ENCODE assay signal across 8 cellular contexts in the genomic region with DNA sequence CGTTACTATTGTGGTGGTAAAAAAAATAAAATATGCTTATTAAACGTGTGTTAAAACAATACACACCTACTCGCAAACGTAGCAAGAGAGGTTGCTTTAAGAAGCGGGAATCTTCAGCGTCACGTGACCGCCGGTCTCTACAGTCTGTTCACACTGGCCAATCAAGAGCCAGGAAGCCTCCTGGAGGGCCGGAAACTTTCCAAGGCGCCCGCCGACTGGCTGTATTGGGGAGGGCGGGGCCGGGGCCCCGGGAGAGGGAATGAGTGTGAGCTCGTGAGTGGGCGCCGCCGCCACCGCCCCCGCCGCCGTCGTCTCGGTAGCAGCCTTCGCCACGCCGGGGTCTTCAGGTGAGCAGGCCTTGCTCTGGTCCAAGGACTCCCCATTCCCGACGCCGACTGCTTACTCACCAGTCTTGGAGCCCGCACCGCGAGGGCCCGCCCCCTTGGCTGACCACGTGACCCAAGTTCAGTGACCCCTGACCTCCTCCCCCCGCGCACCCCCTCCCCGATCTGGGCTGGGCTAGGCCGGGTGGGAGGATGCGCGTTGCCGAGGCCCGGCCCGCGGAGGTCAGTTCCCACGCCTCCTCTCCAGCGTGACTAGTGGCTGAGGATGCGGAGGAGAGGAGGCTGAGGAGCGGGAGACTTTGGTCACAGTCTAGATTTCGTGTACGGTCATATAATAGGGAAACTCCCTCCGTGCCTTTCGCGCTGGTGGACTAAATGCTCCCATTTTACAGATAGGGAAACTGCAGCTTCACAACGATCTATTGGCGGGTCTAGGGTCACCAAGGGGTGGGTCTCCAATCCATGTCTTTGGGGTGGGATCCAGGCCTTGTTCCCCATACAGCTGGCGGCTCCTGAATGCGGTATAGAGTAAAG. TPM values are rescaled to one million over a fixed set of nuclear protein-coding genes. Genes with fewer than 3 reads are reported as not detected.
A peak's percentile ranks its signal among the peaks of the same experiment; 100 is the strongest.
DNase-seq lines count a peak whose midpoint lies in the region; ATAC-seq and TF ChIP-seq lines count a peak whose summit lies in the region.

TAF6L (plus strand) TSS at position 253 of the 878 bp plus-strand sequence. CDS start 4,388 bp downstream, outside the sequence.

- peaks cover 3% of the 10 kb centered on the region for H3K36me3 ChIP-seq in Panc1 (ENCODE audit: control insufficient read depth, insufficient read depth, low read length)
- peaks cover 7 to 33% (median 29%) of the 10 kb centered on the region in 4 donors for H3K36me3 ChIP-seq in esophagus muscularis mucosa

- intact Hi-C loops in Panc1 (cut with micrococcal nuclease; ENCODE audit: unreplicated experiment): no loop called here
- intact Hi-C loops in esophagus muscularis mucosa (cut with DNase I): no loop called here

- TF ChIP-seq CTCF in Panc1 (IDR thresholded peaks at IDR 0.05) (no peak), esophagus muscularis mucosa (IDR thresholded peaks at IDR 0.05) (no peak)

- H3K27me3 ChIP-seq in Panc1 (ENCODE audit: control insufficient read depth, insufficient read depth, low read length): no peaks in the 10 kb centered on the region
- no peaks in the 10 kb centered on the region for H3K27me3 ChIP-seq in esophagus muscularis mucosa

- H3K4me3 ChIP-seq in Jurkat, Clone E6-1 (ENCODE audit: low read length): peak within 1 kb of the TSS; percentile 72
- H3K4me3 ChIP-seq in Panc1 (ENCODE audit: low read depth in 2 of 2, low read length in 2 of 2): peak within 1 kb of the TSS; percentile 72 to 73
- peak within 1 kb of the TSS; percentile 70 to 79 (median 74) for H3K4me3 ChIP-seq in esophagus muscularis mucosa

- TF ChIP-seq EP300 in esophagus muscularis mucosa (IDR thresholded peaks at IDR 0.05): no peak

- in situ Hi-C loops in Panc1 (cut with HindIII; ENCODE audit: low pct_unique_long_range_greater_than_20kb, low sequenced_read_pairs): no loop called here

- BruUV-seq in Panc1 (replicated peaks; lab: Mats Ljungman, UMichigan): TSS peak; percentile 57

- WGBS in esophagus muscularis mucosa: 3% methylated on average over 25 of the region's 60 CpGs

- CTCF ChIA-PET in Panc1 (lab: Charles Lee): interaction anchor here (0.9 to 1.5 kb wide), 3 partner anchors 15 to 44 kb away, joined by 4 to 6 read pairs (median 4); partner anchors contain the start of genes HNRNPUL2 and ZBTB3

- peaks cover 8% of the 10 kb centered on the region for H3K4me1 ChIP-seq in Panc1 (ENCODE audit: control insufficient read depth, insufficient read depth, low read length)
- H3K4me1 ChIP-seq in esophagus muscularis mucosa: peaks cover 18 to 36% (median 28%) of the 10 kb centered on the region in 4 donors

- DNase-seq in DMS153 treated with DMSO at 0.1 percent for 48 hours (lab: John Stamatoyannopoulos, UW; ENCODE audit: unreplicated experiment): peak; percentile 93
- peak; percentile 93 for DNase-seq in Jurkat, Clone E6-1 (ENCODE audit: low read depth, low spot score)
- DNase-seq in Panc1 (ENCODE audit: low read depth, low spot score): peak; percentile 78
- peak; percentile 98 to 99 for DNase-seq in activated T-cell treated with anti-CD3 and anti-CD28 coated beads, Interleukin-2, amount 50 U/mL, for 48 hours
- peak; percentile 99 for DNase-seq in esophagus muscularis mucosa (ENCODE audit: extremely low spot score)
- DNase-seq in myocyte (ENCODE audit: low read depth): peak; percentile 99
- peak; percentile 93 to 94 for DNase-seq in stimulated activated CD8-positive, alpha-beta memory T cell treated with anti-CD3 and anti-CD28 coated beads, Interleukin-7, amount 100 ng/mL, for 48 hours (ENCODE audit: extremely low read depth in 1 of 2, low read depth in 1 of 2)

- TF ChIP-seq POLR2A in esophagus muscularis mucosa (IDR thresholded peaks at IDR 0.05; ENCODE audit: low read depth): peak; percentile 15

- peak; percentile 82 for ATAC-seq in GM21619 (IDR thresholded peaks at IDR 0.05; ENCODE audit: unreplicated experiment)
- ATAC-seq in Panc1: peak; percentile 97

- no peaks in the 10 kb centered on the region for H3K9me3 ChIP-seq in Panc1 (ENCODE audit: control insufficient read depth, insufficient read depth, low read depth, low read length)
- no peaks in the 10 kb centered on the region for H3K9me3 ChIP-seq in esophagus muscularis mucosa

- H3K27ac ChIP-seq in Panc1 (ENCODE audit: low read length): peak within 1 kb of the TSS; percentile 95
- H3K27ac ChIP-seq in esophagus muscularis mucosa (replicated peaks in 1 of 4): peak within 1 kb of the TSS; percentile 92 to 96 (median 96)

- POLR2A ChIA-PET in Panc1 (lab: Charles Lee): interaction anchor here (0.6 kb wide), 2 partner anchors 44 to 101 kb away, joined by 3 to 4 read pairs; no protein-coding TSS in a partner anchor

RNA-seq across cellular contexts. Expression of gene TAF6L, which starts in this region (rescaled TPM):
- 36.2 TPM for polyA plus RNA-seq in Jurkat, Clone E6-1 (2012; ENCODE audit: insufficient read depth, insufficient read length)
- total RNA-seq in Panc1 (2021; ENCODE audit: unreplicated experiment) (32.6 TPM), esophagus muscularis mucosa (10 to 100 TPM; 12.0 to 27.2 (median 14.6) TPM), myocyte (22.1 and 24.9 TPM in 2 replicates)
- polyA plus RNA-seq in Panc1 (2012; ENCODE audit: insufficient read length): 33.0 TPM
- polyA plus RNA-seq in myocyte (2012): 19.6 TPM

Comparison
In these comparisons a context has a peak if more than half of its experiments do, and no peak if none do; other contexts are left out.
1. Peak in every context shown above with its lines: DNase-seq, ATAC-seq, H3K4me3 ChIP-seq and H3K27ac ChIP-seq.